1 cellular context compared by ENCODE assay signal in genomic region chr1:198158766-198159589, GRCh38.
TF ChIP-seq lines count a peak whose summit lies in the region.

No MANE protein-coding gene starts in this region.

TF ChIP-seq in HepG2, 621 proteins besides CTCF, POLR2A, EP300 and RAD21 (continued from another document and continues in another):
- TF ChIP-seq MAX (IDR thresholded peaks at IDR 0.05), result peak; percentile 56; the same call in 1 of the 2 replicates
- TF ChIP-seq MIXL1 (CRISPR knock-in tag; IDR thresholded peaks at IDR 0.05), result no peak
- TF ChIP-seq NFKBIZ (CRISPR knock-in tag; IDR thresholded peaks at IDR 0.05), result no peak
- TF ChIP-seq ZNF17 (CRISPR knock-in tag; IDR thresholded peaks at IDR 0.05), result no peak
- no peak for TF ChIP-seq SOX13 (IDR thresholded peaks at IDR 0.05)
- TF ChIP-seq SOX13 (CRISPR knock-in tag; conservative IDR thresholded peaks at IDR 0.05 in 1 of 2, IDR thresholded peaks at IDR 0.05 in 1 of 2), result peak in 1 of 2 experiments; percentile 26; a peak in 1 of 4 replicates
- no peak for TF ChIP-seq GPN1 (CRISPR knock-in tag; IDR thresholded peaks at IDR 0.05; ENCODE audit: borderline replicate concordance)
- TF ChIP-seq ZC3H13 (CRISPR knock-in tag; IDR thresholded peaks at IDR 0.05), result no peak
- TF ChIP-seq BATF2 (CRISPR knock-in tag; IDR thresholded peaks at IDR 0.05), result no peak
- TF ChIP-seq PCBP2 (optimal IDR thresholded peaks at IDR 0.05; ENCODE audit: low read depth, low read length, poor library complexity, severe bottlenecking), result no peak
- no peak for TF ChIP-seq KLF9 (CRISPR knock-in tag; IDR thresholded peaks at IDR 0.05; ENCODE audit: low read depth)
- TF ChIP-seq ZNF891 (CRISPR knock-in tag; IDR thresholded peaks at IDR 0.05), result no peak
- no peak for TF ChIP-seq ZSCAN5A (CRISPR knock-in tag; IDR thresholded peaks at IDR 0.05; ENCODE audit: borderline replicate concordance)
- no peak for TF ChIP-seq MXD4 (CRISPR knock-in tag; IDR thresholded peaks at IDR 0.05)
- TF ChIP-seq, protein P1, sequence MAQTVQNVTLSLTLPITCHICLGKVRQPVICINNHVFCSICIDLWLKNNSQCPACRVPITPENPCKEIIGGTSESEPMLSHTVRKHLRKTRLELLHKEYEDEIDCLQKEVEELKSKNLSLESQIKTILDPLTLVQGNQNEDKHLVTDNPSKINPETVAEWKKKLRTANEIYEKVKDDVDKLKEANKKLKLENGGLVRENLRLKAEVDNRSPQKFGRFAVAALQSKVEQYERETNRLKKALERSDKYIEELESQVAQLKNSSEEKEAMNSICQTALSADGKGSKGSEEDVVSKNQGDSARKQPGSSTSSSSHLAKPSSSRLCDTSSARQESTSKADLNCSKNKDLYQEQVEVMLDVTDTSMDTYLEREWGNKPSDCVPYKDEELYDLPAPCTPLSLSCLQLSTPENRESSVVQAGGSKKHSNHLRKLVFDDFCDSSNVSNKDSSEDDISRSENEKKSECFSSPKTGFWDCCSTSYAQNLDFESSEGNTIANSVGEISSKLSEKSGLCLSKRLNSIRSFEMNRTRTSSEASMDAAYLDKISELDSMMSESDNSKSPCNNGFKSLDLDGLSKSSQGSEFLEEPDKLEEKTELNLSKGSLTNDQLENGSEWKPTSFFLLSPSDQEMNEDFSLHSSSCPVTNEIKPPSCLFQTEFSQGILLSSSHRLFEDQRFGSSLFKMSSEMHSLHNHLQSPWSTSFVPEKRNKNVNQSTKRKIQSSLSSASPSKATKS (CRISPR knock-in tag; IDR thresholded peaks at IDR 0.05), result no peak
- TF ChIP-seq ZNF264 (CRISPR knock-in tag; IDR thresholded peaks at IDR 0.05), result no peak
- TF ChIP-seq ZNF12 (CRISPR knock-in tag; IDR thresholded peaks at IDR 0.05), result no peak
- TF ChIP-seq ZSCAN21 (CRISPR knock-in tag; IDR thresholded peaks at IDR 0.05; ENCODE audit: borderline replicate concordance), result no peak
- no peak for TF ChIP-seq ZNF557 (CRISPR knock-in tag; IDR thresholded peaks at IDR 0.05)
- TF ChIP-seq, protein P2, sequence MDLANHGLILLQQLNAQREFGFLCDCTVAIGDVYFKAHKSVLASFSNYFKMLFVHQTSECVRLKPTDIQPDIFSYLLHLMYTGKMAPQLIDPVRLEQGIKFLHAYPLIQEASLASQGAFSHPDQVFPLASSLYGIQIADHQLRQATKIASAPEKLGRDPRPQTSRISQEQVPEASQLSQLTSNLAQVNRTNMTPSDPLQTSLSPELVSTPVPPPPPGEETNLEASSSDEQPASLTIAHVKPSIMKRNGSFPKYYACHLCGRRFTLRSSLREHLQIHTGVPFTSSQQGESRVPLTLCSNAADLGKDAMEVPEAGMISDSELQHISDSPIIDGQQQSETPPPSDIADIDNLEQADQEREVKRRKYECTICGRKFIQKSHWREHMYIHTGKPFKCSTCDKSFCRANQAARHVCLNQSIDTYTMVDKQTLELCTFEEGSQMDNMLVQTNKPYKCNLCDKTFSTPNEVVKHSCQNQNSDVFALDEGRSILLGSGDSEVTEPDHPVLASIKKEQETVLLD (CRISPR knock-in tag; IDR thresholded peaks at IDR 0.05; ENCODE audit: low read depth), result no peak
- no peak for TF ChIP-seq NFATC3 (CRISPR knock-in tag; IDR thresholded peaks at IDR 0.05)
- TF ChIP-seq POGZ (CRISPR knock-in tag; IDR thresholded peaks at IDR 0.05), result 0 out of 2 replicates have a peak, but pooled peaks have one; percentile 28
- no peak for TF ChIP-seq RCOR2 (CRISPR knock-in tag; IDR thresholded peaks at IDR 0.05)
- TF ChIP-seq RFX3 (CRISPR knock-in tag; IDR thresholded peaks at IDR 0.05), result no peak
- no peak for TF ChIP-seq FOXP1 (IDR thresholded peaks at IDR 0.05)
- no peak for TF ChIP-seq FOXP1 (CRISPR knock-in tag; IDR thresholded peaks at IDR 0.05)
- TF ChIP-seq ZNF562 (CRISPR knock-in tag; IDR thresholded peaks at IDR 0.05; ENCODE audit: borderline replicate concordance), result no peak
- no peak for TF ChIP-seq CAMTA2 (CRISPR knock-in tag; IDR thresholded peaks at IDR 0.05; ENCODE audit: borderline replicate concordance)
- peak; percentile 92 for TF ChIP-seq SP2 (CRISPR knock-in tag; IDR thresholded peaks at IDR 0.05)
- no peak for TF ChIP-seq PAX8 (CRISPR knock-in tag; IDR thresholded peaks at IDR 0.05; ENCODE audit: borderline replicate concordance)
- peak; percentile 60 for TF ChIP-seq UBTF (CRISPR knock-in tag; IDR thresholded peaks at IDR 0.05)
- no peak; the same call in 1 of the 2 replicates for TF ChIP-seq ZNF263 (CRISPR knock-in tag; IDR thresholded peaks at IDR 0.05)
- TF ChIP-seq ZNF780A (CRISPR knock-in tag; IDR thresholded peaks at IDR 0.05), result no peak
- no peak for TF ChIP-seq ZNF720 (CRISPR knock-in tag; IDR thresholded peaks at IDR 0.05)
- TF ChIP-seq, protein P3, sequence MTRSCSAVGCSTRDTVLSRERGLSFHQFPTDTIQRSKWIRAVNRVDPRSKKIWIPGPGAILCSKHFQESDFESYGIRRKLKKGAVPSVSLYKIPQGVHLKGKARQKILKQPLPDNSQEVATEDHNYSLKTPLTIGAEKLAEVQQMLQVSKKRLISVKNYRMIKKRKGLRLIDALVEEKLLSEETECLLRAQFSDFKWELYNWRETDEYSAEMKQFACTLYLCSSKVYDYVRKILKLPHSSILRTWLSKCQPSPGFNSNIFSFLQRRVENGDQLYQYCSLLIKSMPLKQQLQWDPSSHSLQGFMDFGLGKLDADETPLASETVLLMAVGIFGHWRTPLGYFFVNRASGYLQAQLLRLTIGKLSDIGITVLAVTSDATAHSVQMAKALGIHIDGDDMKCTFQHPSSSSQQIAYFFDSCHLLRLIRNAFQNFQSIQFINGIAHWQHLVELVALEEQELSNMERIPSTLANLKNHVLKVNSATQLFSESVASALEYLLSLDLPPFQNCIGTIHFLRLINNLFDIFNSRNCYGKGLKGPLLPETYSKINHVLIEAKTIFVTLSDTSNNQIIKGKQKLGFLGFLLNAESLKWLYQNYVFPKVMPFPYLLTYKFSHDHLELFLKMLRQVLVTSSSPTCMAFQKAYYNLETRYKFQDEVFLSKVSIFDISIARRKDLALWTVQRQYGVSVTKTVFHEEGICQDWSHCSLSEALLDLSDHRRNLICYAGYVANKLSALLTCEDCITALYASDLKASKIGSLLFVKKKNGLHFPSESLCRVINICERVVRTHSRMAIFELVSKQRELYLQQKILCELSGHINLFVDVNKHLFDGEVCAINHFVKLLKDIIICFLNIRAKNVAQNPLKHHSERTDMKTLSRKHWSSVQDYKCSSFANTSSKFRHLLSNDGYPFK (CRISPR knock-in tag; IDR thresholded peaks at IDR 0.05; ENCODE audit: borderline replicate concordance), result no peak
- no peak for TF ChIP-seq ZFP1 (CRISPR knock-in tag; IDR thresholded peaks at IDR 0.05)
- TF ChIP-seq, protein P4, sequence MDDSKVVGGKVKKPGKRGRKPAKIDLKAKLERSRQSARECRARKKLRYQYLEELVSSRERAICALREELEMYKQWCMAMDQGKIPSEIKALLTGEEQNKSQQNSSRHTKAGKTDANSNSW (CRISPR knock-in tag; IDR thresholded peaks at IDR 0.05; ENCODE audit: borderline replicate concordance), result no peak
- no peak for TF ChIP-seq ATM (IDR thresholded peaks at IDR 0.05; ENCODE audit: borderline replicate concordance)
- TF ChIP-seq ZNF484 (CRISPR knock-in tag; IDR thresholded peaks at IDR 0.05; ENCODE audit: borderline replicate concordance, low read depth), result no peak
- TF ChIP-seq TGIF2 (CRISPR knock-in tag; IDR thresholded peaks at IDR 0.05), result 0 out of 2 replicates have a peak, but pooled peaks have one; percentile 49
- TF ChIP-seq TBL1XR1 (IDR thresholded peaks at IDR 0.05; ENCODE audit: borderline replicate concordance, low read length, partially characterized antibody), result no peak
- no peak for TF ChIP-seq ZNF251 (CRISPR knock-in tag; IDR thresholded peaks at IDR 0.05)
- TF ChIP-seq, protein P5, sequence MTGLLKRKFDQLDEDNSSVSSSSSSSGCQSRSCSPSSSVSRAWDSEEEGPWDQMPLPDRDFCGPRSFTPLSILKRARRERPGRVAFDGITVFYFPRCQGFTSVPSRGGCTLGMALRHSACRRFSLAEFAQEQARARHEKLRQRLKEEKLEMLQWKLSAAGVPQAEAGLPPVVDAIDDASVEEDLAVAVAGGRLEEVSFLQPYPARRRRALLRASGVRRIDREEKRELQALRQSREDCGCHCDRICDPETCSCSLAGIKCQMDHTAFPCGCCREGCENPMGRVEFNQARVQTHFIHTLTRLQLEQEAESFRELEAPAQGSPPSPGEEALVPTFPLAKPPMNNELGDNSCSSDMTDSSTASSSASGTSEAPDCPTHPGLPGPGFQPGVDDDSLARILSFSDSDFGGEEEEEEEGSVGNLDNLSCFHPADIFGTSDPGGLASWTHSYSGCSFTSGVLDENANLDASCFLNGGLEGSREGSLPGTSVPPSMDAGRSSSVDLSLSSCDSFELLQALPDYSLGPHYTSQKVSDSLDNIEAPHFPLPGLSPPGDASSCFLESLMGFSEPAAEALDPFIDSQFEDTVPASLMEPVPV (CRISPR knock-in tag; IDR thresholded peaks at IDR 0.05), result no peak
- TF ChIP-seq PRMT3 (CRISPR knock-in tag; IDR thresholded peaks at IDR 0.05; ENCODE audit: borderline replicate concordance, low read depth), result no peak
- no peak for TF ChIP-seq ZKSCAN1 (IDR thresholded peaks at IDR 0.05; ENCODE audit: low read length)
- no peak for TF ChIP-seq ZNF543 (CRISPR knock-in tag; IDR thresholded peaks at IDR 0.05)
- no peak for TF ChIP-seq ZNF567 (CRISPR knock-in tag; IDR thresholded peaks at IDR 0.05; ENCODE audit: borderline replicate concordance)
- TF ChIP-seq, protein P6, sequence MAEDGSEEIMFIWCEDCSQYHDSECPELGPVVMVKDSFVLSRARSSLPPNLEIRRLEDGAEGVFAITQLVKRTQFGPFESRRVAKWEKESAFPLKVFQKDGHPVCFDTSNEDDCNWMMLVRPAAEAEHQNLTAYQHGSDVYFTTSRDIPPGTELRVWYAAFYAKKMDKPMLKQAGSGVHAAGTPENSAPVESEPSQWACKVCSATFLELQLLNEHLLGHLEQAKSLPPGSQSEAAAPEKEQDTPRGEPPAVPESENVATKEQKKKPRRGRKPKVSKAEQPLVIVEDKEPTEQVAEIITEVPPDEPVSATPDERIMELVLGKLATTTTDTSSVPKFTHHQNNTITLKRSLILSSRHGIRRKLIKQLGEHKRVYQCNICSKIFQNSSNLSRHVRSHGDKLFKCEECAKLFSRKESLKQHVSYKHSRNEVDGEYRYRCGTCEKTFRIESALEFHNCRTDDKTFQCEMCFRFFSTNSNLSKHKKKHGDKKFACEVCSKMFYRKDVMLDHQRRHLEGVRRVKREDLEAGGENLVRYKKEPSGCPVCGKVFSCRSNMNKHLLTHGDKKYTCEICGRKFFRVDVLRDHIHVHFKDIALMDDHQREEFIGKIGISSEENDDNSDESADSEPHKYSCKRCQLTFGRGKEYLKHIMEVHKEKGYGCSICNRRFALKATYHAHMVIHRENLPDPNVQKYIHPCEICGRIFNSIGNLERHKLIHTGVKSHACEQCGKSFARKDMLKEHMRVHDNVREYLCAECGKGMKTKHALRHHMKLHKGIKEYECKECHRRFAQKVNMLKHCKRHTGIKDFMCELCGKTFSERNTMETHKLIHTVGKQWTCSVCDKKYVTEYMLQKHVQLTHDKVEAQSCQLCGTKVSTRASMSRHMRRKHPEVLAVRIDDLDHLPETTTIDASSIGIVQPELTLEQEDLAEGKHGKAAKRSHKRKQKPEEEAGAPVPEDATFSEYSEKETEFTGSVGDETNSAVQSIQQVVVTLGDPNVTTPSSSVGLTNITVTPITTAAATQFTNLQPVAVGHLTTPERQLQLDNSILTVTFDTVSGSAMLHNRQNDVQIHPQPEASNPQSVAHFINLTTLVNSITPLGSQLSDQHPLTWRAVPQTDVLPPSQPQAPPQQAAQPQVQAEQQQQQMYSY (CRISPR knock-in tag; IDR thresholded peaks at IDR 0.05), result peak; percentile 83
- TF ChIP-seq HMGXB4 (CRISPR knock-in tag; IDR thresholded peaks at IDR 0.05; ENCODE audit: borderline replicate concordance in 1 of 2, low read depth in 1 of 2), result 0 out of 4 replicates have a peak, but pooled peaks of 1 of the 2 experiments have one; percentile 5
- peak; percentile 75 for TF ChIP-seq ZMYM4 (CRISPR knock-in tag; IDR thresholded peaks at IDR 0.05)
